9 cellular contexts compared by ENCODE assay signal in the genomic region with DNA sequence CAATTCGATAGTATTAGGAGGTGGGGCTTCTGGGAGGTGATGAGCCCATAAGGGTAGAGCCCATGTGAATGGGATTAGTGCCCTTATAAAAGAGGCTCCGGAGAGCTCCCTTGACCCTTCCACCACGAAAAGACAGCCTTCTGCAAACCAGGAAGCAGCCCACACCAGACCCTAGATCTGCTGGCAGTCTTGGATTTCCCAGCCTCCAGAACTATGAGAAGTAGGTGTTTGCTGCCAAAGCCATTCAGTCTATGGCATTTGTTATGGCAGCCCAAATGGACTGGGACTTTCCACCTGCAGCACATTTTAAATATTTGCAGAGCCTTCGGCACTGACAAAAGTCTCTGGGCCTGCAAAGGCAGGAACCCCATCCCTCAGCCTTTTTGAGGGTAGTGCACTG. TPM values are rescaled to one million over a fixed set of nuclear protein-coding genes. Genes with fewer than 3 reads are reported as not detected.
"Had no signal": no experiment of that assay in that cellular context is flagged by ENCODE, and none has a peak within 500 bp of the region (broad histone marks: within the 10 kb centered on the region; RNA-seq: fewer than 3 reads in every experiment).

No MANE protein-coding gene starts in this region.

- H3K4me3 ChIP-seq: GM12878 had no signal

- FAIRE-seq: G401.6, GM12878, GM12891, GM12892, GM18507, GM19239 had no signal

- ATAC-seq: GM12878 had no signal

- DNase-seq: GDM1, GF-D8 had no signal

RNA-seq across cellular contexts. Expression of gene PRR18, which starts 46.0 kb away (rescaled TPM):
- total RNA-seq: G401 had no signal
